Comparison of ENCODE assay signal across 8 cellular contexts in the genomic region with DNA sequence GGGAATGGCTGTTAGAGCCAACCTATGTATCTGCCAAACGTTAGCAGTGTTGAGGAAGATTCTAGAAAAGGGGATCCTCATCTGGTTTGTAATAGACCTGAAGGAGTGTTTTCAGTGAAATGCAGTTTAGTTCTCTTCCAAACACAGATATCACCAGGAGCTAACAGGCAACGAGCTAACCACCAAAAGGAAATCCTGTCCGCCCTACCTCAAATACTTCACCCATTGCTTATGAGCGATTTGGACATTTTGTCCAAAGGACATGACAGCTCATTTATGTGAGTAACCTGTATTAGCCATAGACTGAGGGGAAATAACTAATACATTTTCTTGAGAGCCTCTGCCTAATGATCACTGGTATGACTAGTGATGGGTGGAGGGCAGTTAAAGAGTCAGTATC. TPM values are rescaled to one million over a fixed set of nuclear protein-coding genes. Genes with fewer than 3 reads are reported as not detected.
A peak's percentile ranks its signal among the peaks of the same experiment; 100 is the strongest.
DNase-seq lines count a peak whose midpoint lies in the region; ATAC-seq and TF ChIP-seq lines count a peak whose summit lies in the region.

No MANE protein-coding gene starts in this region.

- in situ Hi-C loops in astrocyte of the spinal cord (cut with HindIII; ENCODE audit: low sequenced_read_pairs), result no loop called here

- POLR2A ChIA-PET in GM10248 (lab: Yijun Ruan, JAX), result no interaction called here

- CTCF ChIA-PET in GM10248 (lab: Yijun Ruan, JAX), result interaction anchor here (0.6 to 5.4 kb wide), 6 partner anchors 9 to 347 kb away, joined by 3 to 36 read pairs (median 11); no protein-coding TSS in a partner anchor

- H3K27me3 ChIP-seq in BE2C (no peaks in the 10 kb centered on the region), HUES48 (ENCODE audit: control insufficient read depth, insufficient read depth, low read length) (peaks cover 10% of the 10 kb centered on the region), uterus (no peaks in the 10 kb centered on the region)

- DNase-seq in BE2C, result no peak
- DNase-seq in astrocyte of the spinal cord (ENCODE audit: low read depth, low spot score), result no peak
- DNase-seq in lung microvascular endothelial cell (ENCODE audit: low read depth in 2 of 2), result peak; percentile 78 to 89
- DNase-seq in uterus, result no peak
- DNase-seq in GM10248 (ENCODE audit: extremely low spot score), result no peak
- no peak for DNase-seq in activated CD8-positive, alpha-beta memory T cell treated with anti-CD3 and anti-CD28 coated beads, Interleukin-2, amount 50 U/mL, for 4 hours

- H3K27ac ChIP-seq in HUES48 (ENCODE audit: low read depth, low read length) (peak overlapping the region; percentile 69), uterus (peak overlapping the region; percentile 70 to 80)

- intact Hi-C loops in uterus (cut with DNase I; ENCODE audit: low total_unique reads), result no loop called here

- ATAC-seq in HG03442 (IDR thresholded peaks at IDR 0.05; ENCODE audit: unreplicated experiment), result no peak

- peak overlapping the region; percentile 43 for H3K4me3 ChIP-seq in BE2C (ENCODE audit: low read depth, low read length)
- peak overlapping the region; percentile 82 for H3K4me3 ChIP-seq in HUES48 (ENCODE audit: low read depth, low read length)
- peak overlapping the region; percentile 3 for H3K4me3 ChIP-seq in astrocyte of the spinal cord (ENCODE audit: low read depth, low read length)
- H3K4me3 ChIP-seq in uterus, result peak overlapping the region; percentile 31 to 66

- peak overlapping the region; percentile 38; the same call in 1 of the 2 replicates for H3K9ac ChIP-seq in HUES48 (ENCODE audit: low read depth, low read length)

- no peaks in the 10 kb centered on the region for H3K4me1 ChIP-seq in BE2C
- H3K4me1 ChIP-seq in HUES48 (ENCODE audit: control insufficient read depth, insufficient read depth, low read length), result peaks cover 18% of the 10 kb centered on the region; the same call in 1 of the 2 replicates
- no peaks in the 10 kb centered on the region for H3K4me1 ChIP-seq in uterus

- TF ChIP-seq CTCF in BE2C (IDR thresholded peaks at IDR 0.05; ENCODE audit: low read depth, low read length), result no peak
- TF ChIP-seq CTCF in astrocyte of the spinal cord (IDR thresholded peaks at IDR 0.05; ENCODE audit: low read depth, low read length), result no peak
- no peak for TF ChIP-seq CTCF in uterus (IDR thresholded peaks at IDR 0.05)
- TF ChIP-seq CTCF in GM10248 (IDR thresholded peaks at IDR 0.05; ENCODE audit: control extremely low read depth, extremely low read depth, low read depth, missing control alignments), result no peak

- no peaks in the 10 kb centered on the region for H3K9me3 ChIP-seq in BE2C
- no peaks in the 10 kb centered on the region for H3K9me3 ChIP-seq in HUES48 (ENCODE audit: control insufficient read depth, insufficient read depth, low read length)
- no peaks in the 10 kb centered on the region for H3K9me3 ChIP-seq in uterus

- H3K36me3 ChIP-seq in BE2C (no peaks in the 10 kb centered on the region), HUES48 (ENCODE audit: control insufficient read depth, insufficient read depth, low read length) (no peaks in the 10 kb centered on the region; the same call in 1 of the 2 replicates), uterus (no peaks in the 10 kb centered on the region)

- no peak for TF ChIP-seq POLR2A in uterus (IDR thresholded peaks at IDR 0.05)

RNA-seq across cellular contexts. Expression of gene C11orf91, which starts 0.7 kb away (rescaled TPM):
- not detected for polyA plus RNA-seq in BE2C (2012; ENCODE audit: insufficient read depth, insufficient read length, low read depth)
- total RNA-seq in lung microvascular endothelial cell (under 0.01 TPM in 1 of 2 replicates, not detected in the other), uterus (not detected)

RNA-seq across cellular contexts. Expression of gene CD59, which starts 34.9 kb away (rescaled TPM):
- 7.1 TPM for polyA plus RNA-seq in BE2C (2012; ENCODE audit: insufficient read depth, insufficient read length, low read depth)
- total RNA-seq in lung microvascular endothelial cell, result 530 and 1,137 TPM in 2 replicates
- 100 to 1,000 TPM; 221 to 621 (median 300) TPM for total RNA-seq in uterus

Comparison
In these comparisons a context has a peak if more than half of its experiments do, and no peak if none do; other contexts are left out.
1. DNase-seq: peak in lung microvascular endothelial cell (2 of 2); none in BE2C (single experiment), astrocyte of the spinal cord (single experiment), uterus (0 of 2), GM10248 (single experiment) and activated CD8-positive, alpha-beta memory T cell treated with anti-CD3 and anti-CD28 coated beads, Interleukin-2, amount 50 U/mL, for 4 hours (single experiment).
2. H3K4me3 ChIP-seq: peak in every context shown above with its lines; median percentile 82 in HUES48; 48 in uterus; 43 in BE2C; 3 in astrocyte of the spinal cord.